Comparison of ENCODE assay signal across 11 cellular contexts in genomic region chr4:106314960-106315359, GRCh38. TPM values are rescaled to one million over a fixed set of nuclear protein-coding genes. Genes with fewer than 3 reads are reported as not detected.
DNase-seq lines count a peak whose midpoint lies in the region; ATAC-seq and TF ChIP-seq lines count a peak whose summit lies in the region.
"Had no signal": no experiment of that assay in that cellular context is flagged by ENCODE, and none has a peak within 500 bp of the region (broad histone marks: within the 10 kb centered on the region; RNA-seq: fewer than 3 reads in every experiment).

No MANE protein-coding gene starts in this region.

- peaks cover 90% of the 10 kb centered on the region for H3K79me2 ChIP-seq in hepatocyte

- H3K27ac ChIP-seq in SJCRH30, result peak overlapping the region; percentile 98; the same call in 1 of the 2 replicates
- H3K27ac ChIP-seq in hepatocyte, result peak overlapping the region; percentile 99

- H3K4me3 ChIP-seq in HAP-1, result peak overlapping the region; percentile 75
- H3K4me3 ChIP-seq in SJCRH30, result peak overlapping the region; percentile 72
- H3K4me3 ChIP-seq in hepatocyte, result peak overlapping the region; percentile 74

- H3K36me3 Mint-ChIP-seq in stimulated activated memory B cell treated with anti-CD40 and anti-IgM and Interleukin-4, amounts not matched to agents 10 μg/mL and 1 μg/mL and 100 μg/mL, for 72 hours, result peaks cover 6% of the 10 kb centered on the region
- peaks cover 4% of the 10 kb centered on the region for H3K36me3 Mint-ChIP-seq in activated naive CD4-positive, alpha-beta T cell treated with anti-CD3 and anti-CD28 coated beads, Interleukin-2, amount 10 ng/mL, durations not matched to agents 7 days and 5 days

- 51% methylated on average over 6 of the region's 6 CpGs for WGBS in hepatocyte (ENCODE audit: low lambda C conversion rate, missing lambda C conversion rate)

- peak overlapping the region; percentile 80 for H3K4me3 Mint-ChIP-seq in stimulated activated memory B cell treated with anti-CD40 and anti-IgM and Interleukin-4, amounts not matched to agents 10 μg/mL and 1 μg/mL and 100 μg/mL, for 72 hours
- no peak overlapping the region for H3K4me3 Mint-ChIP-seq in activated naive CD4-positive, alpha-beta T cell treated with anti-CD3 and anti-CD28 coated beads, Interleukin-2, amount 10 ng/mL, durations not matched to agents 7 days and 5 days

- peaks cover 26% of the 10 kb centered on the region for H3K4me1 Mint-ChIP-seq in stimulated activated memory B cell treated with anti-CD40 and anti-IgM and Interleukin-4, amounts not matched to agents 10 μg/mL and 1 μg/mL and 100 μg/mL, for 72 hours
- peaks cover 23% of the 10 kb centered on the region for H3K4me1 Mint-ChIP-seq in activated naive CD4-positive, alpha-beta T cell treated with anti-CD3 and anti-CD28 coated beads, Interleukin-2, amount 10 ng/mL, durations not matched to agents 7 days and 5 days

- H3K9me2 ChIP-seq in hepatocyte (replicated peaks; ENCODE audit: insufficient read depth), result no peaks in the 10 kb centered on the region

- DNase-seq in HAP-1 (ENCODE audit: low spot score in 2 of 2), result no peak
- peak in 1 of 2 experiments; percentile 3 for DNase-seq in SJCRH30
- no peak for DNase-seq in hepatocyte (ENCODE audit: low spot score)
- no peak for DNase-seq in GM13977 (ENCODE audit: low spot score)
- no peak for DNase-seq in activated naive CD4-positive, alpha-beta T cell treated with anti-CD3 and anti-CD28 coated beads, Interleukin-2, amount 10 ng/mL, durations not matched to agents 7 days and 5 days
- DNase-seq: activated effector memory CD4-positive, alpha-beta T cell treated with anti-CD3 and anti-CD28 coated beads, Interleukin-2, amount 50 U/mL, for 16 hours had no signal

- no peak overlapping the region for H3K27ac Mint-ChIP-seq in stimulated activated memory B cell treated with anti-CD40 and anti-IgM and Interleukin-4, amounts not matched to agents 10 μg/mL and 1 μg/mL and 100 μg/mL, for 72 hours
- H3K27ac Mint-ChIP-seq in activated naive CD4-positive, alpha-beta T cell treated with anti-CD3 and anti-CD28 coated beads, Interleukin-2, amount 10 ng/mL, durations not matched to agents 7 days and 5 days, result no peak overlapping the region

- peak overlapping the region; percentile 89 for H3K4me2 ChIP-seq in hepatocyte

- H3K9me3 Mint-ChIP-seq in stimulated activated memory B cell treated with anti-CD40 and anti-IgM and Interleukin-4, amounts not matched to agents 10 μg/mL and 1 μg/mL and 100 μg/mL, for 72 hours, result no peaks in the 10 kb centered on the region
- H3K9me3 Mint-ChIP-seq in activated naive CD4-positive, alpha-beta T cell treated with anti-CD3 and anti-CD28 coated beads, Interleukin-2, amount 10 ng/mL, durations not matched to agents 7 days and 5 days, result no peaks in the 10 kb centered on the region

- peaks cover 23% of the 10 kb centered on the region for H3K4me1 ChIP-seq in HAP-1
- H3K4me1 ChIP-seq in SJCRH30, result peaks cover 16% of the 10 kb centered on the region
- peaks cover 10% of the 10 kb centered on the region for H3K4me1 ChIP-seq in hepatocyte (ENCODE audit: insufficient read depth)

- H3K9me3 ChIP-seq in HAP-1 (no peaks in the 10 kb centered on the region), SJCRH30 (replicated peaks) (no peaks in the 10 kb centered on the region), hepatocyte (ENCODE audit: low read depth) (no peaks in the 10 kb centered on the region)

- H3K27me3 ChIP-seq in HAP-1 (ENCODE audit: low read depth), result no peaks in the 10 kb centered on the region
- H3K27me3 ChIP-seq in SJCRH30, result no peaks in the 10 kb centered on the region
- H3K27me3 ChIP-seq in hepatocyte, result no peaks in the 10 kb centered on the region

- H3K36me3 ChIP-seq in HAP-1 (replicated peaks) (no peaks in the 10 kb centered on the region), SJCRH30 (0 out of 2 replicates have a peak, but pooled peaks cover 4% of the 10 kb centered on the region), hepatocyte (replicated peaks; ENCODE audit: insufficient read depth, low read depth) (no peaks in the 10 kb centered on the region)

- TF ChIP-seq CTCF in hepatocyte (IDR thresholded peaks at IDR 0.05; ENCODE audit: poor library complexity), result no peak
- TF ChIP-seq CTCF in GM13977 (IDR thresholded peaks at IDR 0.05; ENCODE audit: extremely low read depth, insufficient read depth, missing control alignments), result no peak

- ATAC-seq in stimulated activated memory B cell treated with anti-CD40 and anti-IgM and Interleukin-4, amounts not matched to agents 10 μg/mL and 1 μg/mL and 100 μg/mL, for 72 hours, result no peak
- ATAC-seq in HG02885 (IDR thresholded peaks at IDR 0.05; ENCODE audit: poor library complexity, unreplicated experiment) (no peak), HG03139 (IDR thresholded peaks at IDR 0.05; ENCODE audit: unreplicated experiment) (no peak)

- in situ Hi-C loops in HAP-1 (cut with MboI; ENCODE audit: low sequenced_read_pairs), result no loop called here
- in situ Hi-C loops in GM13977 (cut with MboI; ENCODE audit: low pct_unique_long_range_greater_than_20kb, low sequenced_read_pairs, unreplicated experiment), result no loop called here

- no peaks in the 10 kb centered on the region for H3K27me3 Mint-ChIP-seq in stimulated activated memory B cell treated with anti-CD40 and anti-IgM and Interleukin-4, amounts not matched to agents 10 μg/mL and 1 μg/mL and 100 μg/mL, for 72 hours
- no peaks in the 10 kb centered on the region for H3K27me3 Mint-ChIP-seq in activated naive CD4-positive, alpha-beta T cell treated with anti-CD3 and anti-CD28 coated beads, Interleukin-2, amount 10 ng/mL, durations not matched to agents 7 days and 5 days

- peaks cover 2% of the 10 kb centered on the region for H4K20me1 ChIP-seq in hepatocyte (ENCODE audit: insufficient read depth, poor library complexity, severe bottlenecking)

- peak overlapping the region; percentile 73 for H2AFZ ChIP-seq in hepatocyte

- CTCF ChIA-PET in activated naive CD4-positive, alpha-beta T cell treated with anti-CD3 and anti-CD28 coated beads, Interleukin-2, amount 10 ng/mL, durations not matched to agents 7 days and 5 days (lab: Charles Lee), result interaction anchor here (1.0 to 1.8 kb wide), 2 partner anchors 14 to 49 kb away, joined by 3 to 5 read pairs; no protein-coding TSS in a partner anchor

RNA-seq across cellular contexts. Expression of gene TBCK, which starts 1.0 kb away (rescaled TPM):
- 20.3 and 26.5 TPM in 2 replicates for total RNA-seq in SJCRH30 (2014; rRNA removed; shearing (Covaris generic))
- 46.0 and 49.7 TPM in 2 replicates for total RNA-seq in hepatocyte
- polyA plus RNA-seq in hepatocyte, result 19.8 and 20.4 TPM in 2 replicates

RNA-seq across cellular contexts. Expression of gene AIMP1, which starts 1.4 kb away (rescaled TPM):
- 32.6 and 35.4 TPM in 2 replicates for total RNA-seq in SJCRH30 (2014; rRNA removed; shearing (Covaris generic))
- 28.3 and 33.7 TPM in 2 replicates for total RNA-seq in hepatocyte
- 53.7 and 56.6 TPM in 2 replicates for polyA plus RNA-seq in hepatocyte

RNA-seq across cellular contexts. Expression of gene GIMD1, which starts 53.6 kb away (rescaled TPM):
- not detected in 2 replicates for total RNA-seq in SJCRH30 (2014; rRNA removed; shearing (Covaris generic))
- total RNA-seq in hepatocyte, result not detected in 2 replicates
- polyA plus RNA-seq in hepatocyte, result not detected in 2 replicates
- total RNA-seq: lung microvascular endothelial cell, temporal lobe had no signal
